Comparison of ENCODE assay signal across 17 cellular contexts in genomic region chr1:6446665-6447015, GRCh38.
DNase-seq lines count a peak whose midpoint lies in the region; ATAC-seq and TF ChIP-seq lines count a peak whose summit lies in the region.
"Had no signal": no experiment of that assay in that cellular context is flagged by ENCODE, and none has a peak within 500 bp of the region (broad histone marks: within the 10 kb centered on the region; RNA-seq: fewer than 3 reads in every experiment).

No MANE protein-coding gene starts in this region.

- no peaks in the 10 kb centered on the region for H4K20me1 ChIP-seq in OCI-LY1 (ENCODE audit: insufficient read depth, low read length)

- no peak overlapping the region for H3K27ac Mint-ChIP-seq in stimulated activated effector memory CD8-positive, alpha-beta T cell treated with anti-CD3 and anti-CD28 coated beads, Interleukin-12 subunit alpha, Interleukin-12 subunit beta, amount 100 ng/mL, for 72 hours
- H3K27ac Mint-ChIP-seq: activated B cell treated with CpG ODN at 0.5 μM for 24 hours; activated naive CD8-positive, alpha-beta T cell treated with anti-CD3 and anti-CD28 coated beads for 36 hours had no signal

- H3K9me3 Mint-ChIP-seq in stimulated activated effector memory CD8-positive, alpha-beta T cell treated with anti-CD3 and anti-CD28 coated beads, Interleukin-12 subunit alpha, Interleukin-12 subunit beta, amount 100 ng/mL, for 72 hours = no peaks in the 10 kb centered on the region
- H3K9me3 Mint-ChIP-seq: activated B cell treated with CpG ODN at 0.5 μM for 24 hours; activated naive CD8-positive, alpha-beta T cell treated with anti-CD3 and anti-CD28 coated beads for 36 hours had no signal

- H3K36me3 Mint-ChIP-seq in stimulated activated effector memory CD8-positive, alpha-beta T cell treated with anti-CD3 and anti-CD28 coated beads, Interleukin-12 subunit alpha, Interleukin-12 subunit beta, amount 100 ng/mL, for 72 hours = no peaks in the 10 kb centered on the region
- H3K36me3 Mint-ChIP-seq: activated naive CD8-positive, alpha-beta T cell treated with anti-CD3 and anti-CD28 coated beads for 36 hours had no signal

- H3F3A ChIP-seq in OCI-LY1 (ENCODE audit: insufficient read depth, low read length) = no peaks in the 10 kb centered on the region

- H3K4me1 Mint-ChIP-seq in stimulated activated effector memory CD8-positive, alpha-beta T cell treated with anti-CD3 and anti-CD28 coated beads, Interleukin-12 subunit alpha, Interleukin-12 subunit beta, amount 100 ng/mL, for 72 hours = peaks cover 33% of the 10 kb centered on the region

- H3K27me3 ChIP-seq in OCI-LY1 (ENCODE audit: insufficient read depth, low read length) (peaks cover 8% of the 10 kb centered on the region), iPS DF 6.9 (ENCODE audit: control insufficient read depth, insufficient read depth, low read length) (no peaks in the 10 kb centered on the region)

- no peak for ATAC-seq in stimulated activated effector memory CD8-positive, alpha-beta T cell treated with anti-CD3 and anti-CD28 coated beads, Interleukin-12 subunit alpha, Interleukin-12 subunit beta, amount 100 ng/mL, for 72 hours

- no CpG with 5 or more reads among the region's 4 CpGs for WGBS in iPS DF 6.9 (ENCODE audit: insufficient coverage, insufficient read length)

- no peaks in the 10 kb centered on the region for H3K9me3 ChIP-seq in OCI-LY1 (ENCODE audit: low read length)
- no peaks in the 10 kb centered on the region for H3K9me3 ChIP-seq in iPS DF 6.9 (ENCODE audit: control insufficient read depth, insufficient read depth, low read length)
- H3K9me3 ChIP-seq: suprapubic skin had no signal

- peak overlapping the region; percentile 56 for H3K4me3 Mint-ChIP-seq in stimulated activated effector memory CD8-positive, alpha-beta T cell treated with anti-CD3 and anti-CD28 coated beads, Interleukin-12 subunit alpha, Interleukin-12 subunit beta, amount 100 ng/mL, for 72 hours
- H3K4me3 Mint-ChIP-seq: activated naive CD8-positive, alpha-beta T cell treated with anti-CD3 and anti-CD28 coated beads for 36 hours had no signal

- H3K9ac ChIP-seq in OCI-LY1 (ENCODE audit: low read length) = no peak overlapping the region

- peak overlapping the region; percentile 45 for H3K4me3 ChIP-seq in OCI-LY1 (ENCODE audit: low read depth, low read length, poor library complexity, severe bottlenecking)
- peak overlapping the region; percentile 22; the same call in 1 of the 2 replicates for H3K4me3 ChIP-seq in iPS DF 6.9 (ENCODE audit: low read length)
- H3K4me3 ChIP-seq: lung, PC-9 had no signal

- H3K27ac ChIP-seq in OCI-LY1 (ENCODE audit: low read depth, low read length, poor library complexity, severe bottlenecking) = no peak overlapping the region
- H3K27ac ChIP-seq in iPS DF 6.9 (ENCODE audit: low read length) = no peak overlapping the region
- H3K27ac ChIP-seq: PC-9, suprapubic skin had no signal

- H3K9me2 ChIP-seq in OCI-LY1 (ENCODE audit: low read depth, low read length) = no peaks in the 10 kb centered on the region

- TF ChIP-seq CTCF in OCI-LY1 (IDR thresholded peaks at IDR 0.05; ENCODE audit: low read length) = no peak

- H3K4me2 ChIP-seq in OCI-LY1 (ENCODE audit: low read length) = no peak overlapping the region
- H3K4me2 ChIP-seq: PC-9 had no signal

- no peaks in the 10 kb centered on the region for H3K79me2 ChIP-seq in OCI-LY1 (ENCODE audit: insufficient read depth, low read length)

- H3K4me1 ChIP-seq in OCI-LY1 (ENCODE audit: insufficient read depth, low read length, severe bottlenecking) (peaks cover 16% of the 10 kb centered on the region), iPS DF 6.9 (ENCODE audit: control insufficient read depth, insufficient read depth, low read length) (peaks cover 10% of the 10 kb centered on the region; the same call in 1 of the 2 replicates)

- no peaks in the 10 kb centered on the region for H3K36me3 ChIP-seq in OCI-LY1 (ENCODE audit: insufficient read depth, low read length)
- H3K36me3 ChIP-seq in iPS DF 6.9 (ENCODE audit: control insufficient read depth, insufficient read depth, low read length) = no peaks in the 10 kb centered on the region
- H3K36me3 ChIP-seq: suprapubic skin had no signal

- no peak overlapping the region for H2AFZ ChIP-seq in OCI-LY1 (ENCODE audit: low read length)
- H2AFZ ChIP-seq: PC-9 had no signal

- DNase-seq in iPS DF 6.9 (ENCODE audit: low read depth, low spot score) (no peak), NCI-H226 (no peak), HuH-7.5 (ENCODE audit: low spot score) (no peak)
- DNase-seq in stimulated activated effector memory CD8-positive, alpha-beta T cell treated with anti-CD3 and anti-CD28 coated beads, Interleukin-12 subunit alpha, Interleukin-12 subunit beta, amount 100 ng/mL, for 72 hours (ENCODE audit: low spot score in 2 of 2) = no peak
- DNase-seq: activated B cell treated with CpG ODN at 0.5 μM for 24 hours; activated CD8-positive, alpha-beta memory T cell treated with anti-CD3 and anti-CD28 coated beads, Interleukin-2, amount 50 U/mL, for 48 hours; activated naive CD8-positive, alpha-beta T cell treated with anti-CD3 and anti-CD28 coated beads for 36 hours; central memory CD4-positive, alpha-beta T cell; EL; glutamatergic neuron; NCI-H1092 treated with DMSO at 0.1 percent for 48 hours; NCI-H446; occipital lobe; PC-9 had no signal
